In genomic region chr7:380724-381210, GRCh38 we compare ENCODE assay signal across 18 cellular contexts.
A peak's percentile ranks its signal among the peaks of the same experiment; 100 is the strongest.
DNase-seq lines count a peak whose midpoint lies in the region; ATAC-seq, FAIRE-seq and TF ChIP-seq lines count a peak whose summit lies in the region.
"Had no signal": no experiment of that assay in that cellular context is flagged by ENCODE, and none has a peak within 500 bp of the region (broad histone marks: within the 10 kb centered on the region; RNA-seq: fewer than 3 reads in every experiment).

No MANE protein-coding gene starts in this region.

- peaks cover 20% of the 10 kb centered on the region for H3K27me3 Mint-ChIP-seq in activated CD8-positive, alpha-beta T cell treated with anti-CD3 and anti-CD28 coated beads, Interleukin-2, amount 10 ng/mL, durations not matched to agents 7 days and 5 days (ENCODE audit: low read depth)

- H3K4me3 ChIP-seq in right cardiac atrium (ENCODE audit: low read length) (no peak overlapping the region), heart right ventricle (no peak overlapping the region), HepG2 (replicated peaks in 1 of 3; ENCODE audit: insufficient read depth in 1 of 3, low read depth in 2 of 3, low read length in 3 of 3) (no peak overlapping the region)

- H3K4me3 Mint-ChIP-seq in activated CD8-positive, alpha-beta T cell treated with anti-CD3 and anti-CD28 coated beads, Interleukin-2, amount 10 ng/mL, durations not matched to agents 7 days and 5 days = no peak overlapping the region

- 72% methylated on average over 8 of the region's 8 CpGs for WGBS in right cardiac atrium
- WGBS in heart right ventricle, 2 donors = 72 to 77% methylated on average over 8 of the region's 8 CpGs
- 10% methylated on average over 4 of the region's 8 CpGs for WGBS in HepG2 (ENCODE audit: low lambda C conversion rate)

- H3K4me1 Mint-ChIP-seq in activated CD8-positive, alpha-beta T cell treated with anti-CD3 and anti-CD28 coated beads, Interleukin-2, amount 10 ng/mL, durations not matched to agents 7 days and 5 days (ENCODE audit: low read depth) = peaks cover 20% of the 10 kb centered on the region
- H3K4me1 Mint-ChIP-seq: WTC11 had no signal

- no peak for TF ChIP-seq POLR2A in HepG2 (IDR thresholded peaks at IDR 0.05; ENCODE audit: insufficient read depth in 1 of 2, low read depth in 2 of 2, low read length in 2 of 2)

- CTCF ChIA-PET in activated CD8-positive, alpha-beta T cell treated with anti-CD3 and anti-CD28 coated beads, Interleukin-2, amount 10 ng/mL, durations not matched to agents 7 days and 5 days (lab: Charles Lee) = interaction anchor here (1.5 kb wide), 1 partner anchor 29 kb away, joined by 3 read pairs; no protein-coding TSS in a partner anchor
- CTCF ChIA-PET in HepG2 (lab: Yijun Ruan, JAX; ENCODE audit: low intra/inter-chr PET ratio, low total read pairs) = no interaction called here

- no peak overlapping the region for H3K4me2 ChIP-seq in HepG2 (ENCODE audit: low read depth, low read length)

- intact Hi-C loops in right cardiac atrium (cut with DNase I) = no loop called here
- intact Hi-C loops in heart right ventricle (cut with DNase I) = no loop called here
- intact Hi-C loops in HepG2 (cut with micrococcal nuclease; ENCODE audit: unreplicated experiment) = no loop called here

- no peak for TF ChIP-seq RAD21 in HepG2 (CRISPR knock-in tag; IDR thresholded peaks at IDR 0.05)

- H3K79me2 ChIP-seq in HepG2 (ENCODE audit: insufficient read depth, low read length) = no peaks in the 10 kb centered on the region

- FAIRE-seq in HepG2 (lab: Jason Lieb, UNC) = no peak
- FAIRE-seq: endothelial cell of umbilical vein, GM12892, keratinocyte had no signal

- no TSS peak for BruUV-seq in HepG2 (replicated peaks; lab: Mats Ljungman, UMichigan)

- H2AFZ ChIP-seq in HepG2 (ENCODE audit: low read length) = no peak overlapping the region

- ATAC-seq in right cardiac atrium (no peak), heart right ventricle (no peak), HepG2 (no peak), HG03442 (IDR thresholded peaks at IDR 0.05; ENCODE audit: unreplicated experiment) (no peak)
- ATAC-seq in activated CD8-positive, alpha-beta T cell treated with anti-CD3 and anti-CD28 coated beads, Interleukin-2, amount 10 ng/mL, durations not matched to agents 7 days and 5 days = no peak

- no peaks in the 10 kb centered on the region for H3K4me1 ChIP-seq in right cardiac atrium (ENCODE audit: control insufficient read depth, insufficient read depth, low read length)
- peaks cover 0 to 24% (median 13%) of the 10 kb centered on the region in 9 donors for H3K4me1 ChIP-seq in heart right ventricle
- peaks cover 27% of the 10 kb centered on the region for H3K4me1 ChIP-seq in HepG2 (ENCODE audit: insufficient read depth, low read length)

- TF ChIP-seq EP300 in HepG2 (IDR thresholded peaks at IDR 0.05; ENCODE audit: low read depth in 2 of 2, low read length in 2 of 2) (no peak), HepG2 (CRISPR knock-in tag; IDR thresholded peaks at IDR 0.05; ENCODE audit: borderline replicate concordance) (no peak)

- H4K20me1 ChIP-seq in HepG2 (ENCODE audit: insufficient read depth, low read length) = no peaks in the 10 kb centered on the region

- no peaks in the 10 kb centered on the region for H3K36me3 ChIP-seq in heart right ventricle
- no peaks in the 10 kb centered on the region for H3K36me3 ChIP-seq in HepG2 (replicated peaks in 1 of 2; ENCODE audit: control insufficient read depth in 1 of 2, insufficient read depth in 2 of 2, low read length in 2 of 2)
- H3K36me3 ChIP-seq: vagina had no signal

- TF ChIP-seq CTCF in heart right ventricle (IDR thresholded peaks at IDR 0.05) (no peak), HepG2 (CRISPR knock-in tag; IDR thresholded peaks at IDR 0.05) (no peak)

- DNase-seq in right cardiac atrium (peak in 2 of 3 donors; percentile 6 to 26), heart right ventricle (no peak), HepG2 (ENCODE audit: low spot score) (no peak), ureter (ENCODE audit: low spot score) (peak; percentile 38), caudate nucleus (lab: John Stamatoyannopoulos, UW) (no peak), T1000 (lab: John Stamatoyannopoulos, UW) (no peak)
- DNase-seq in activated CD8-positive, alpha-beta T cell treated with anti-CD3 and anti-CD28 coated beads, Interleukin-2, amount 10 ng/mL, durations not matched to agents 7 days and 5 days = no peak
- DNase-seq: NCI-H1105 treated with DMSO at 0.1 percent for 48 hours; stimulated activated CD4-positive, alpha-beta T cell treated with anti-CD3 and anti-CD28 coated beads, Interleukin-2, amount 100 ng/mL, for 24 hours; stimulated activated CD8-positive, alpha-beta memory T cell treated with anti-CD3 and anti-CD28 coated beads, Interleukin-4, amount 100 ng/mL, for 48 hours; SW 1271 had no signal

- H3K27ac ChIP-seq in right cardiac atrium (ENCODE audit: low read length) = no peak overlapping the region
- no peak overlapping the region for H3K27ac ChIP-seq in heart right ventricle
- H3K27ac ChIP-seq in HepG2 (ENCODE audit: extremely low read length, insufficient read depth, low read length) = no peak overlapping the region
- no peak overlapping the region for H3K27ac ChIP-seq in caudate nucleus (ENCODE audit: low read depth, low read length)
- H3K27ac ChIP-seq: vagina had no signal

- H3K9me3 ChIP-seq in right cardiac atrium (ENCODE audit: control insufficient read depth, low read length) (no peaks in the 10 kb centered on the region), heart right ventricle (peaks cover 0 to 36% (median 10%) of the 10 kb centered on the region in 11 donors), HepG2 (ENCODE audit: low read length) (peaks cover 12% of the 10 kb centered on the region; the same call in 1 of the 2 replicates)
- H3K9me3 ChIP-seq: vagina had no signal

- POLR2A ChIA-PET in activated CD8-positive, alpha-beta T cell treated with anti-CD3 and anti-CD28 coated beads, Interleukin-2, amount 10 ng/mL, durations not matched to agents 7 days and 5 days (lab: Charles Lee) = no interaction called here
- POLR2A ChIA-PET in HepG2 (lab: Yijun Ruan, JAX) = interaction anchor here (0.5 kb wide), 1 partner anchor 39 kb away, joined by 3 read pairs; no protein-coding TSS in a partner anchor

- H3K27me3 ChIP-seq in right cardiac atrium (ENCODE audit: control insufficient read depth, insufficient read depth) = no peaks in the 10 kb centered on the region
- peaks cover 0 to 41% (median 36%) of the 10 kb centered on the region in 7 donors for H3K27me3 ChIP-seq in heart right ventricle
- H3K27me3 ChIP-seq in HepG2 (ENCODE audit: control insufficient read depth in 1 of 2, insufficient read depth in 2 of 2, low read length in 2 of 2) = peaks cover 2 to 26% of the 10 kb centered on the region in 2 experiments; a peak in 3 of 5 replicates
- H3K27me3 ChIP-seq: vagina had no signal

- peaks cover 7% of the 10 kb centered on the region for H3K36me3 Mint-ChIP-seq in activated CD8-positive, alpha-beta T cell treated with anti-CD3 and anti-CD28 coated beads, Interleukin-2, amount 10 ng/mL, durations not matched to agents 7 days and 5 days (ENCODE audit: low read depth)
- H3K36me3 Mint-ChIP-seq: CD14-positive monocyte had no signal

- in situ Hi-C loops in HepG2 (cut with HindIII; ENCODE audit: extremely low pct_ligation_motif_present, low pct_unique_long_range_greater_than_20kb) = no loop called here

- peaks cover 15% of the 10 kb centered on the region for H3K9me3 Mint-ChIP-seq in activated CD8-positive, alpha-beta T cell treated with anti-CD3 and anti-CD28 coated beads, Interleukin-2, amount 10 ng/mL, durations not matched to agents 7 days and 5 days (ENCODE audit: insufficient read depth)

- H3K27ac Mint-ChIP-seq in activated CD8-positive, alpha-beta T cell treated with anti-CD3 and anti-CD28 coated beads, Interleukin-2, amount 10 ng/mL, durations not matched to agents 7 days and 5 days = peak overlapping the region; percentile 9
- H3K27ac Mint-ChIP-seq: CD14-positive monocyte, WTC11 had no signal

- no peak overlapping the region for H3K9ac ChIP-seq in HepG2 (ENCODE audit: insufficient read depth, low read depth, low read length)

TF ChIP-seq in HepG2, 621 proteins besides CTCF, POLR2A, EP300 and RAD21 (continues in another document):
- TF ChIP-seq SRSF4 (IDR thresholded peaks at IDR 0.05; ENCODE audit: low read depth, low read length, poor library complexity, severe bottlenecking) = no peak
- no peak for TF ChIP-seq ZNF7 (CRISPR knock-in tag; IDR thresholded peaks at IDR 0.05)
- no peak for TF ChIP-seq JARID2 (CRISPR knock-in tag; IDR thresholded peaks at IDR 0.05; ENCODE audit: insufficient replicate concordance)
- TF ChIP-seq MED1 (CRISPR knock-in tag; IDR thresholded peaks at IDR 0.05) = no peak
- 0 out of 2 replicates have a peak, but pooled peaks have one; percentile 42 for TF ChIP-seq PCBP1 (IDR thresholded peaks at IDR 0.05; ENCODE audit: borderline replicate concordance, low read depth, low read length)
- no peak for TF ChIP-seq ZNF782 (CRISPR knock-in tag; IDR thresholded peaks at IDR 0.05; ENCODE audit: borderline replicate concordance)
- no peak for TF ChIP-seq ATF5 (CRISPR knock-in tag; IDR thresholded peaks at IDR 0.05; ENCODE audit: low read depth)

Comparison
In these comparisons a context has a peak if more than half of its experiments do, and no peak if none do; other contexts are left out.
1. DNase-seq: peak in right cardiac atrium (2 of 3) and ureter (single experiment); none in heart right ventricle (0 of 2), activated CD8-positive, alpha-beta T cell treated with anti-CD3 and anti-CD28 coated beads, Interleukin-2, amount 10 ng/mL, durations not matched to agents 7 days and 5 days (single experiment), HepG2 (single experiment), caudate nucleus (0 of 61) and T1000 (single experiment).